In genomic region chr6:41449399-41450245, GRCh38 we compare ENCODE assay signal across 1 cellular context.
TF ChIP-seq lines count a peak whose summit lies in the region.

No MANE protein-coding gene starts in this region.

TF ChIP-seq in HepG2, 621 proteins besides CTCF, POLR2A, EP300 and RAD21 (continued from another document and continues in another):
- no peak for TF ChIP-seq GMEB2 (CRISPR knock-in tag; IDR thresholded peaks at IDR 0.05; ENCODE audit: low read depth)
- TF ChIP-seq FOXA3 (CRISPR knock-in tag; IDR thresholded peaks at IDR 0.05), result peak; percentile 77
- TF ChIP-seq ZNF282 (IDR thresholded peaks at IDR 0.05; ENCODE audit: partially characterized antibody), result no peak
- TF ChIP-seq IKZF5 (CRISPR knock-in tag; IDR thresholded peaks at IDR 0.05), result peak; percentile 70; the same call in 1 of the 2 replicates
- TF ChIP-seq ZSCAN29 (CRISPR knock-in tag; conservative IDR thresholded peaks at IDR 0.05), result no peak
- no peak for TF ChIP-seq AKNA (CRISPR knock-in tag; IDR thresholded peaks at IDR 0.05; ENCODE audit: borderline replicate concordance)
- TF ChIP-seq MXD4 (CRISPR knock-in tag; IDR thresholded peaks at IDR 0.05), result no peak
- peak; percentile 96 for TF ChIP-seq HNF4A (CRISPR knock-in tag; IDR thresholded peaks at IDR 0.05)
- no peak for TF ChIP-seq BATF2 (CRISPR knock-in tag; IDR thresholded peaks at IDR 0.05)
- no peak for TF ChIP-seq ZNF232 (CRISPR knock-in tag; IDR thresholded peaks at IDR 0.05; ENCODE audit: borderline replicate concordance)
- TF ChIP-seq KMT2B (CRISPR knock-in tag; IDR thresholded peaks at IDR 0.05), result no peak
- TF ChIP-seq ZNF33B (CRISPR knock-in tag; IDR thresholded peaks at IDR 0.05), result no peak
- no peak for TF ChIP-seq FIP1L1 (IDR thresholded peaks at IDR 0.05; ENCODE audit: borderline replicate concordance, insufficient read depth, low read depth, low read length)
- no peak for TF ChIP-seq MED13 (CRISPR knock-in tag; IDR thresholded peaks at IDR 0.05)
- no peak for TF ChIP-seq ZSCAN12 (CRISPR knock-in tag; IDR thresholded peaks at IDR 0.05)
- TF ChIP-seq ZNF30 (CRISPR knock-in tag; IDR thresholded peaks at IDR 0.05), result no peak
- TF ChIP-seq FOXO1 (CRISPR knock-in tag; IDR thresholded peaks at IDR 0.05), result peak; percentile 68
- no peak for TF ChIP-seq ZNF275 (CRISPR knock-in tag; IDR thresholded peaks at IDR 0.05; ENCODE audit: borderline replicate concordance)
- TF ChIP-seq ZKSCAN8 (CRISPR knock-in tag; IDR thresholded peaks at IDR 0.05; ENCODE audit: borderline replicate concordance), result no peak
- no peak for TF ChIP-seq ZFP82 (CRISPR knock-in tag; IDR thresholded peaks at IDR 0.05; ENCODE audit: borderline replicate concordance)
- no peak for TF ChIP-seq FOXA1 (IDR thresholded peaks at IDR 0.05)
- peak; percentile 55; the same call in 1 of the 2 replicates for TF ChIP-seq FOXA1 (CRISPR knock-in tag; IDR thresholded peaks at IDR 0.05)
- no peak for TF ChIP-seq KLF11 (CRISPR knock-in tag; IDR thresholded peaks at IDR 0.05)
- TF ChIP-seq GATAD2A (CRISPR knock-in tag; IDR thresholded peaks at IDR 0.05), result peak; percentile 90
- TF ChIP-seq SRSF9 (IDR thresholded peaks at IDR 0.05; ENCODE audit: borderline replicate concordance, insufficient read depth, low read depth, low read length, poor library complexity, severe bottlenecking), result no peak
- TF ChIP-seq IRF2 (CRISPR knock-in tag; IDR thresholded peaks at IDR 0.05), result 0 out of 2 replicates have a peak, but pooled peaks have one; percentile 20
- TF ChIP-seq ZNF773 (CRISPR knock-in tag; IDR thresholded peaks at IDR 0.05; ENCODE audit: borderline replicate concordance), result no peak
- TF ChIP-seq BRD4 (CRISPR knock-in tag; IDR thresholded peaks at IDR 0.05), result no peak
- TF ChIP-seq ZBTB25 (CRISPR knock-in tag; IDR thresholded peaks at IDR 0.05), result no peak
- TF ChIP-seq ARNT (IDR thresholded peaks at IDR 0.05), result no peak
- TF ChIP-seq ZNF562 (CRISPR knock-in tag; IDR thresholded peaks at IDR 0.05; ENCODE audit: borderline replicate concordance), result no peak
- TF ChIP-seq SYNCRIP (IDR thresholded peaks at IDR 0.05; ENCODE audit: insufficient read depth, low read depth, low read length), result no peak
- no peak for TF ChIP-seq RFX3 (CRISPR knock-in tag; IDR thresholded peaks at IDR 0.05)
- TF ChIP-seq REPIN1 (CRISPR knock-in tag; IDR thresholded peaks at IDR 0.05; ENCODE audit: borderline replicate concordance, low read depth), result peak; percentile 49; the same call in 1 of the 2 replicates
- peak; percentile 94 for TF ChIP-seq ZMYM3 (CRISPR knock-in tag; IDR thresholded peaks at IDR 0.05)
- TF ChIP-seq ETV5 (CRISPR knock-in tag; IDR thresholded peaks at IDR 0.05; ENCODE audit: borderline replicate concordance), result no peak
- no peak for TF ChIP-seq CREB3 (CRISPR knock-in tag; IDR thresholded peaks at IDR 0.05)
- TF ChIP-seq MTA1 (CRISPR knock-in tag; IDR thresholded peaks at IDR 0.05; ENCODE audit: borderline replicate concordance), result 0 out of 2 replicates have a peak, but pooled peaks have one; percentile 31
- no peak for TF ChIP-seq ZNF646 (CRISPR knock-in tag; IDR thresholded peaks at IDR 0.05)
- TF ChIP-seq NPAS2 (CRISPR knock-in tag; IDR thresholded peaks at IDR 0.05; ENCODE audit: borderline replicate concordance), result no peak
- TF ChIP-seq HNF4G (IDR thresholded peaks at IDR 0.05; ENCODE audit: borderline replicate concordance, low read depth, low read length), result peak; percentile 86
- peak; percentile 77; the same call in 1 of the 2 replicates for TF ChIP-seq HNF4G (CRISPR knock-in tag; IDR thresholded peaks at IDR 0.05; ENCODE audit: borderline replicate concordance, low read depth)
- no peak for TF ChIP-seq ZNF749 (CRISPR knock-in tag; IDR thresholded peaks at IDR 0.05; ENCODE audit: borderline replicate concordance)
- TF ChIP-seq ZNF574 (CRISPR knock-in tag; IDR thresholded peaks at IDR 0.05), result no peak
